ENCODE assay signal across 1 cellular context in the genomic region with DNA sequence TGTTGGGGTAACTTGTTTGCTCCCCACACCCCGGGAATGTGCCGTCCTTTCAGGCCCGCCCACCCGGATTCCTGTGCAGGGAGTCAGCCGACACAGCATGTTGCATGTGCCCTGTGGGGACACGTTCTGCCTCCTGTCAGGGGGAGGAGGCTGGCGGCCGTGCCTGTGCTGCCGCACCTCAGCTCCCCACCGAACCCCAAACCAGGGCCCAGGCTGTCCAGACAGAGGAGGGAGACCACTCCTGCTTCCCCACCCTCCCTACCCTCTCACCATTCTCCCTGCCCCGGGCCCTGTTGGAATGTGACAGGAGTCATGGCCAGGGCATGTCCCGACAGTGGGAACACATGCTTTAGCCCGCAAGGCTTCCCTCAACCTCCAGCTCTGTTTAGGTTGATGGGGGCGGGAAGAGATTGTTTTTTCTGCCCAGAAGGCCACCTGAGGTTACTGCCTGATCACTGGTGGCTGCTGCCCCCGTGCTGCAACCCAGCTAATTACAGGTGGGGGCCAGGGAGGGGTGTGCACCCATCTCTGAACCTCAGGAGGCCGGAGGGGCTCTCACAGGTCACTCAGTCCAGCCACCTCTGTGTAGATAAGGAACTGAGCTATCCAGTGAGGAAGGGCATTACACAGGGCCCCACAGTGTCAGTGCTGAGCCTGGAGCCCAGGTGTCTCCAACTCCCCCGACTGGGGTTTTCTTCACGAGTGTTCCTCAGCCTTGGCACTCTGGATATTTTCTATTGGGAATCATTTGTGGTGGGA.
A peak's percentile ranks its signal among the peaks of the same experiment; 100 is the strongest.
TF ChIP-seq lines count a peak whose summit lies in the region.

No MANE protein-coding gene starts in this region.

TF ChIP-seq in HepG2, 621 proteins besides CTCF, POLR2A, EP300 and RAD21 (continued from another document and continues in another):
- TF ChIP-seq KLF12 (CRISPR knock-in tag; IDR thresholded peaks at IDR 0.05; ENCODE audit: borderline replicate concordance) = no peak; the same call in 1 of the 2 replicates
- TF ChIP-seq ZC3H4 (CRISPR knock-in tag; IDR thresholded peaks at IDR 0.05; ENCODE audit: borderline replicate concordance) = no peak
- peak; percentile 56; the same call in 1 of the 2 replicates for TF ChIP-seq ZFX (CRISPR knock-in tag; IDR thresholded peaks at IDR 0.05; ENCODE audit: low read depth)
- no peak for TF ChIP-seq ZBED4 (CRISPR knock-in tag; IDR thresholded peaks at IDR 0.05; ENCODE audit: borderline replicate concordance)
- no peak for TF ChIP-seq TEAD3 (CRISPR knock-in tag; optimal IDR thresholded peaks at IDR 0.05; ENCODE audit: borderline replicate concordance)
- TF ChIP-seq GLI4 (CRISPR knock-in tag; IDR thresholded peaks at IDR 0.05; ENCODE audit: borderline replicate concordance) = no peak
- 0 out of 2 replicates have a peak, but pooled peaks have one; percentile 4 for TF ChIP-seq ZNF629 (CRISPR knock-in tag; conservative IDR thresholded peaks at IDR 0.05)
- no peak for TF ChIP-seq ZNF3 (CRISPR knock-in tag; IDR thresholded peaks at IDR 0.05)
- TF ChIP-seq STAT5B (CRISPR knock-in tag; IDR thresholded peaks at IDR 0.05) = no peak
- TF ChIP-seq ZFYVE20 (CRISPR knock-in tag; IDR thresholded peaks at IDR 0.05; ENCODE audit: borderline replicate concordance, low read depth) = no peak
- TF ChIP-seq ZNF7 (CRISPR knock-in tag; IDR thresholded peaks at IDR 0.05) = no peak
- TF ChIP-seq BCL6 (CRISPR knock-in tag; IDR thresholded peaks at IDR 0.05) = 0 out of 2 replicates have a peak, but pooled peaks have one; percentile 28
- no peak for TF ChIP-seq ZNF337 (CRISPR knock-in tag; IDR thresholded peaks at IDR 0.05; ENCODE audit: borderline replicate concordance, low read depth)
- no peak for TF ChIP-seq ZSCAN30 (CRISPR knock-in tag; IDR thresholded peaks at IDR 0.05)
- TF ChIP-seq HNRNPLL (IDR thresholded peaks at IDR 0.05; ENCODE audit: low read depth, low read length, poor library complexity, severe bottlenecking) = peak; percentile 30
- TF ChIP-seq FOXO4 (CRISPR knock-in tag; conservative IDR thresholded peaks at IDR 0.05) = no peak
- TF ChIP-seq, protein P1, sequence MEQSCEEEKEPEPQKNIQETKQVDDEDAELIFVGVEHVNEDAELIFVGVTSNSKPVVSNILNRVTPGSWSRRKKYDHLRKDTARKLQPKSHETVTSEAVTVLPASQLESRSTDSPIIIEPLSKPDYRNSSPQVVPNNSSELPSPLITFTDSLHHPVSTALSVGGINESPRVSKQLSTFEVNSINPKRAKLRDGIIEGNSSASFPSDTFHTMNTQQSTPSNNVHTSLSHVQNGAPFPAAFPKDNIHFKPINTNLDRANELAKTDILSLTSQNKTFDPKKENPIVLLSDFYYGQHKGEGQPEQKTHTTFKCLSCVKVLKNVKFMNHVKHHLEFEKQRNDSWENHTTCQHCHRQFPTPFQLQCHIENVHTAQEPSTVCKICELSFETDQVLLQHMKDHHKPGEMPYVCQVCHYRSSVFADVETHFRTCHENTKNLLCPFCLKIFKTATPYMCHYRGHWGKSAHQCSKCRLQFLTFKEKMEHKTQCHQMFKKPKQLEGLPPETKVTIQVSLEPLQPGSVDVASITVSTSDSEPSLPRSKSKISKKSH (CRISPR knock-in tag; IDR thresholded peaks at IDR 0.05; ENCODE audit: borderline replicate concordance) = no peak; the same call in none of the 2 replicates
- TF ChIP-seq, protein P2, sequence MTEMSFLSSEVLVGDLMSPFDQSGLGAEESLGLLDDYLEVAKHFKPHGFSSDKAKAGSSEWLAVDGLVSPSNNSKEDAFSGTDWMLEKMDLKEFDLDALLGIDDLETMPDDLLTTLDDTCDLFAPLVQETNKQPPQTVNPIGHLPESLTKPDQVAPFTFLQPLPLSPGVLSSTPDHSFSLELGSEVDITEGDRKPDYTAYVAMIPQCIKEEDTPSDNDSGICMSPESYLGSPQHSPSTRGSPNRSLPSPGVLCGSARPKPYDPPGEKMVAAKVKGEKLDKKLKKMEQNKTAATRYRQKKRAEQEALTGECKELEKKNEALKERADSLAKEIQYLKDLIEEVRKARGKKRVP (CRISPR knock-in tag; IDR thresholded peaks at IDR 0.05) = no peak
- TF ChIP-seq HHEX (CRISPR knock-in tag; IDR thresholded peaks at IDR 0.05) = no peak
- TF ChIP-seq SALL2 (CRISPR knock-in tag; IDR thresholded peaks at IDR 0.05) = no peak; the same call in 1 of the 2 replicates
- TF ChIP-seq ZKSCAN8 (CRISPR knock-in tag; IDR thresholded peaks at IDR 0.05; ENCODE audit: borderline replicate concordance) = peak; percentile 26; the same call in 1 of the 2 replicates
- no peak for TF ChIP-seq GRHL1 (CRISPR knock-in tag; conservative IDR thresholded peaks at IDR 0.05)
- TF ChIP-seq, protein P3, sequence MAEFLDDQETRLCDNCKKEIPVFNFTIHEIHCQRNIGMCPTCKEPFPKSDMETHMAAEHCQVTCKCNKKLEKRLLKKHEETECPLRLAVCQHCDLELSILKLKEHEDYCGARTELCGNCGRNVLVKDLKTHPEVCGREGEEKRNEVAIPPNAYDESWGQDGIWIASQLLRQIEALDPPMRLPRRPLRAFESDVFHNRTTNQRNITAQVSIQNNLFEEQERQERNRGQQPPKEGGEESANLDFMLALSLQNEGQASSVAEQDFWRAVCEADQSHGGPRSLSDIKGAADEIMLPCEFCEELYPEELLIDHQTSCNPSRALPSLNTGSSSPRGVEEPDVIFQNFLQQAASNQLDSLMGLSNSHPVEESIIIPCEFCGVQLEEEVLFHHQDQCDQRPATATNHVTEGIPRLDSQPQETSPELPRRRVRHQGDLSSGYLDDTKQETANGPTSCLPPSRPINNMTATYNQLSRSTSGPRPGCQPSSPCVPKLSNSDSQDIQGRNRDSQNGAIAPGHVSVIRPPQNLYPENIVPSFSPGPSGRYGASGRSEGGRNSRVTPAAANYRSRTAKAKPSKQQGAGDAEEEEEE (CRISPR knock-in tag; IDR thresholded peaks at IDR 0.05; ENCODE audit: borderline replicate concordance) = no peak
- TF ChIP-seq ATRX (CRISPR knock-in tag; IDR thresholded peaks at IDR 0.05; ENCODE audit: borderline replicate concordance) = no peak
- TF ChIP-seq, protein P4, sequence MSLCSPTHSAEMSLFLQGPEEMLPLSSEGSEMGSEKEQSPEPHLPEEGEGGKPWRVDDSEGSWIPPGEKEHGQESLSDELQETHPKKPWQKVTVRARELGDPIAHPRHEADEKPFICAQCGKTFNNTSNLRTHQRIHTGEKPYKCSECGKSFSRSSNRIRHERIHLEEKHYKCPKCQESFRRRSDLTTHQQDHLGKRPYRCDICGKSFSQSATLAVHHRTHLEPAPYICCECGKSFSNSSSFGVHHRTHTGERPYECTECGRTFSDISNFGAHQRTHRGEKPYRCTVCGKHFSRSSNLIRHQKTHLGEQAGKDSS (CRISPR knock-in tag; IDR thresholded peaks at IDR 0.05; ENCODE audit: borderline replicate concordance, low read depth) = no peak
- TF ChIP-seq SALL1 (CRISPR knock-in tag; IDR thresholded peaks at IDR 0.05) = peak; percentile 79
- no peak for TF ChIP-seq ZNF530 (CRISPR knock-in tag; IDR thresholded peaks at IDR 0.05; ENCODE audit: low read depth)
- TF ChIP-seq ZNF639 (CRISPR knock-in tag; conservative IDR thresholded peaks at IDR 0.05) = no peak
- TF ChIP-seq STAG1 (CRISPR knock-in tag; IDR thresholded peaks at IDR 0.05) = peak; percentile 94
- TF ChIP-seq ZNF660 (CRISPR knock-in tag; IDR thresholded peaks at IDR 0.05; ENCODE audit: borderline replicate concordance, low read depth) = no peak
- TF ChIP-seq CREB3 (CRISPR knock-in tag; IDR thresholded peaks at IDR 0.05) = no peak
- TF ChIP-seq ZNF777 (CRISPR knock-in tag; IDR thresholded peaks at IDR 0.05) = no peak; the same call in 1 of the 2 replicates
- TF ChIP-seq, protein P5, sequence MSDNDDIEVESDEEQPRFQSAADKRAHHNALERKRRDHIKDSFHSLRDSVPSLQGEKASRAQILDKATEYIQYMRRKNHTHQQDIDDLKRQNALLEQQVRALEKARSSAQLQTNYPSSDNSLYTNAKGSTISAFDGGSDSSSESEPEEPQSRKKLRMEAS (IDR thresholded peaks at IDR 0.05) = no peak; the same call in none of the 2 replicates
- no peak; the same call in 1 of the 2 replicates for TF ChIP-seq MEIS1 (CRISPR knock-in tag; IDR thresholded peaks at IDR 0.05; ENCODE audit: borderline replicate concordance)
- TF ChIP-seq ZFP37 (CRISPR knock-in tag; IDR thresholded peaks at IDR 0.05; ENCODE audit: borderline replicate concordance) = no peak
